In genomic region chr10:28676297-28676967, GRCh38 we compare ENCODE assay signal across 8 cellular contexts. TPM values are rescaled to one million over a fixed set of nuclear protein-coding genes. Genes with fewer than 3 reads are reported as not detected.
DNase-seq lines count a peak whose midpoint lies in the region; ATAC-seq and TF ChIP-seq lines count a peak whose summit lies in the region.

No MANE protein-coding gene starts in this region.

- H3K4me2 ChIP-seq in HCT116 (ENCODE audit: low read length): peak overlapping the region; percentile 95

- no peak overlapping the region for H3K27ac Mint-ChIP-seq in activated CD4-positive, alpha-beta T cell treated with anti-CD3 and anti-CD28 coated beads, Interleukin-2, amount 10 ng/mL, durations not matched to agents 24 days and 14 days

- no peaks in the 10 kb centered on the region for H3K36me3 Mint-ChIP-seq in activated CD4-positive, alpha-beta T cell treated with anti-CD3 and anti-CD28 coated beads, Interleukin-2, amount 10 ng/mL, durations not matched to agents 24 days and 14 days (ENCODE audit: low read depth)

- POLR2A ChIA-PET in AG04449 (lab: Yijun Ruan, JAX): interaction anchor here (0.7 kb wide), 1 partner anchor 351 kb away, joined by 3 read pairs; no protein-coding TSS in a partner anchor
- POLR2A ChIA-PET in HCT116 (lab: Charles Lee): no interaction called here

- peak overlapping the region; percentile 38; the same call in 1 of the 2 replicates for H3K9ac ChIP-seq in HCT116 (ENCODE audit: low read length)

- CTCF ChIA-PET in AG04449 (lab: Yijun Ruan, JAX): interaction anchor here (0.6 to 5.5 kb wide), 14 partner anchors 9 to 628 kb away, joined by 3 to 40 read pairs (median 4); no protein-coding TSS in a partner anchor
- CTCF ChIA-PET in HCT116 (lab: Charles Lee): interaction anchor here (0.6 to 1.2 kb wide), 5 partner anchors 11 to 562 kb away, joined by 3 to 5 read pairs (median 4); no protein-coding TSS in a partner anchor

- H3K27me3 ChIP-seq in HCT116 (ENCODE audit: insufficient read depth, low read length): peaks cover 6% of the 10 kb centered on the region; the same call in 1 of the 2 replicates

- no TSS peak for BruUV-seq in HCT116 (replicated peaks; lab: Mats Ljungman, UMichigan)

- peak overlapping the region; percentile 13 for H2AFZ ChIP-seq in HCT116 (ENCODE audit: low read depth, low read length, poor library complexity, severe bottlenecking)

- peaks cover 0 to 2% of the 10 kb centered on the region in 2 experiments; a peak in 1 of 4 replicates for H3K36me3 ChIP-seq in HCT116 (ENCODE audit: control insufficient read depth in 1 of 2, insufficient read depth in 2 of 2, low read length in 2 of 2)

- no peak for TF ChIP-seq POLR2A in HCT116 (IDR thresholded peaks at IDR 0.05; ENCODE audit: borderline replicate concordance, extremely low read depth, insufficient read depth, insufficient read length)

- H3K27ac ChIP-seq in HCT116 (ENCODE audit: low read depth, low read length): no peak overlapping the region; the same call in 1 of the 2 replicates

- TF ChIP-seq RAD21 in HCT116 (IDR thresholded peaks at IDR 0.05; ENCODE audit: low read depth): no peak

- DNase-seq in AG04449 (ENCODE audit: low read depth, low spot score) (no peak), HCT116 (ENCODE audit: low read depth, low spot score) (no peak), fibroblast of villous mesenchyme (ENCODE audit: low read depth) (no peak), omental fat pad (ENCODE audit: low spot score) (no peak), AML-193 (lab: John Stamatoyannopoulos, UW) (no peak)
- no peak for DNase-seq in activated CD4-positive, alpha-beta T cell treated with anti-CD3 and anti-CD28 coated beads, Interleukin-2, amount 10 ng/mL, durations not matched to agents 24 days and 14 days

- H3K9me3 Mint-ChIP-seq in activated CD4-positive, alpha-beta T cell treated with anti-CD3 and anti-CD28 coated beads, Interleukin-2, amount 10 ng/mL, durations not matched to agents 24 days and 14 days: no peaks in the 10 kb centered on the region

- no peaks in the 10 kb centered on the region for H3K9me2 ChIP-seq in HCT116 (ENCODE audit: insufficient read depth)

- peaks cover 67% of the 10 kb centered on the region for H3K27me3 Mint-ChIP-seq in activated CD4-positive, alpha-beta T cell treated with anti-CD3 and anti-CD28 coated beads, Interleukin-2, amount 10 ng/mL, durations not matched to agents 24 days and 14 days

- H3K79me2 ChIP-seq in HCT116 (ENCODE audit: insufficient read depth, low read length): peaks cover 24% of the 10 kb centered on the region

- peak overlapping the region; percentile 65 for H3K4me3 Mint-ChIP-seq in activated CD4-positive, alpha-beta T cell treated with anti-CD3 and anti-CD28 coated beads, Interleukin-2, amount 10 ng/mL, durations not matched to agents 24 days and 14 days

- H4K20me1 ChIP-seq in HCT116 (ENCODE audit: insufficient read depth): no peaks in the 10 kb centered on the region

- ATAC-seq in HCT116 (peak; percentile 15; the same call in 1 of the 2 replicates), omental fat pad (ENCODE audit: low FRiP score) (peak; percentile 13), GM18519 (IDR thresholded peaks at IDR 0.05; ENCODE audit: low FRiP score, unreplicated experiment) (no peak), GM21529 (IDR thresholded peaks at IDR 0.05; ENCODE audit: unreplicated experiment) (no peak)

- peaks cover 6 to 26% of the 10 kb centered on the region in 2 experiments for H3K4me1 ChIP-seq in HCT116 (ENCODE audit: control insufficient read depth in 1 of 2, insufficient read depth in 2 of 2, low read length in 2 of 2)

- intact Hi-C loops in HCT116 (cut with micrococcal nuclease): loop anchor here (5.0 kb wide), 1 partner anchor 456 kb away; no protein-coding TSS in a partner anchor
- intact Hi-C loops in activated CD4-positive, alpha-beta T cell treated with anti-CD3 and anti-CD28 coated beads, Interleukin-2, amount 10 ng/mL, durations not matched to agents 24 days and 14 days (cut with micrococcal nuclease): loop anchor here (5.0 to 10.0 kb wide), 5 partner anchors 144 to 1758 kb away; partner anchors contain the start of genes MAP3K8 and WAC

- TF ChIP-seq CTCF in AG04449 (IDR thresholded peaks at IDR 0.05; ENCODE audit: insufficient read depth, low read length, missing control alignments) (peak; percentile 7), HCT116 (IDR thresholded peaks at IDR 0.05 in 2 of 3, conservative IDR thresholded peaks at IDR 0.05 in 1 of 3; ENCODE audit: borderline replicate concordance in 1 of 3, insufficient read depth in 1 of 3, low read depth in 2 of 3, low read length in 2 of 3) (no peak), fibroblast of villous mesenchyme (IDR thresholded peaks at IDR 0.05; ENCODE audit: insufficient read depth, low read depth, low read length) (no peak), omental fat pad (IDR thresholded peaks at IDR 0.05) (no peak)

- RAD21 ChIA-PET in HCT116 (lab: Charles Lee; ENCODE audit: low non-redundant PET in 1 of 2, low total read pairs in 2 of 2, uncharacterized antibody in 2 of 2, unreplicated experiment in 2 of 2): no interaction called here

- H3K4me3 ChIP-seq in AG04449 (ENCODE audit: low read depth, low read length) (peak overlapping the region; percentile 61), HCT116 (replicated peaks in 1 of 2; ENCODE audit: low read depth in 1 of 2, low read length in 2 of 2) (peak overlapping the region; percentile 49 to 60), fibroblast of villous mesenchyme (ENCODE audit: low read depth, low read length) (peak overlapping the region; percentile 66)

- H3K4me1 Mint-ChIP-seq in activated CD4-positive, alpha-beta T cell treated with anti-CD3 and anti-CD28 coated beads, Interleukin-2, amount 10 ng/mL, durations not matched to agents 24 days and 14 days: peaks cover 19% of the 10 kb centered on the region

- no peaks in the 10 kb centered on the region for H3K9me3 ChIP-seq in HCT116 (ENCODE audit: control insufficient read depth in 1 of 2, insufficient read depth in 1 of 2, low read depth in 1 of 2, low read length in 2 of 2)

TF ChIP-seq in HCT116, 20 proteins besides CTCF, POLR2A, EP300 and RAD21 (continues in another document):
- TF ChIP-seq CEBPB (IDR thresholded peaks at IDR 0.05; ENCODE audit: low read depth): no peak
- TF ChIP-seq, protein P1, sequence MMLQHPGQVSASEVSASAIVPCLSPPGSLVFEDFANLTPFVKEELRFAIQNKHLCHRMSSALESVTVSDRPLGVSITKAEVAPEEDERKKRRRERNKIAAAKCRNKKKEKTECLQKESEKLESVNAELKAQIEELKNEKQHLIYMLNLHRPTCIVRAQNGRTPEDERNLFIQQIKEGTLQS (IDR thresholded peaks at IDR 0.05): no peak
- no peak for TF ChIP-seq ZNF274 (IDR thresholded peaks at IDR 0.05; ENCODE audit: low read depth, low read length)
- TF ChIP-seq REST (IDR thresholded peaks at IDR 0.05; ENCODE audit: low read depth): no peak
- no peak for TF ChIP-seq EZH2 (IDR thresholded peaks at IDR 0.05)
- no peak for TF ChIP-seq YY1 (IDR thresholded peaks at IDR 0.05; ENCODE audit: extremely low read depth, insufficient replicate concordance, low read depth, low read length)
- TF ChIP-seq POLR2AphosphoS5 (IDR thresholded peaks at IDR 0.05; ENCODE audit: low read depth, low read length): no peak
- no peak for TF ChIP-seq SP1 (IDR thresholded peaks at IDR 0.05; ENCODE audit: low read depth)
- no peak for TF ChIP-seq CBX3 (IDR thresholded peaks at IDR 0.05; ENCODE audit: low read depth)
- TF ChIP-seq ZBTB33 (IDR thresholded peaks at IDR 0.05; ENCODE audit: extremely low read depth, insufficient replicate concordance, low read length): no peak
- no peak for TF ChIP-seq SIN3A (IDR thresholded peaks at IDR 0.05; ENCODE audit: low read depth)

RNA-seq across cellular contexts. Expression of gene BAMBI, which starts 0.9 kb away (rescaled TPM):
- total RNA-seq in HCT116 (2021; ENCODE audit: unreplicated experiment) (6.2 TPM), fibroblast of villous mesenchyme (25.9 and 62.8 TPM in 2 replicates), omental fat pad (10 to 100 TPM in 3 of 4 donors, 1 to 10 TPM in 1; 6.9 to 20.5 (median 13.3) TPM)
- polyA plus RNA-seq in HCT116 (2012): 7.2 and 10.1 TPM in 2 replicates
- total RNA-seq in activated CD4-positive, alpha-beta T cell treated with anti-CD3 and anti-CD28 coated beads, Interleukin-2, amount 10 ng/mL, durations not matched to agents 24 days and 14 days: 0.31 and 0.44 TPM in 2 replicates

Comparison
In these comparisons a context has a peak if more than half of its experiments do, and no peak if none do; other contexts are left out.
1. ATAC-seq: peak in HCT116 (single experiment) and omental fat pad (single experiment); none in GM18519 (single experiment) and GM21529 (single experiment).
2. Peak in every context shown above with its lines, with median percentiles within 50 percentile points of each other: H3K4me3 ChIP-seq.